In the genomic region with DNA sequence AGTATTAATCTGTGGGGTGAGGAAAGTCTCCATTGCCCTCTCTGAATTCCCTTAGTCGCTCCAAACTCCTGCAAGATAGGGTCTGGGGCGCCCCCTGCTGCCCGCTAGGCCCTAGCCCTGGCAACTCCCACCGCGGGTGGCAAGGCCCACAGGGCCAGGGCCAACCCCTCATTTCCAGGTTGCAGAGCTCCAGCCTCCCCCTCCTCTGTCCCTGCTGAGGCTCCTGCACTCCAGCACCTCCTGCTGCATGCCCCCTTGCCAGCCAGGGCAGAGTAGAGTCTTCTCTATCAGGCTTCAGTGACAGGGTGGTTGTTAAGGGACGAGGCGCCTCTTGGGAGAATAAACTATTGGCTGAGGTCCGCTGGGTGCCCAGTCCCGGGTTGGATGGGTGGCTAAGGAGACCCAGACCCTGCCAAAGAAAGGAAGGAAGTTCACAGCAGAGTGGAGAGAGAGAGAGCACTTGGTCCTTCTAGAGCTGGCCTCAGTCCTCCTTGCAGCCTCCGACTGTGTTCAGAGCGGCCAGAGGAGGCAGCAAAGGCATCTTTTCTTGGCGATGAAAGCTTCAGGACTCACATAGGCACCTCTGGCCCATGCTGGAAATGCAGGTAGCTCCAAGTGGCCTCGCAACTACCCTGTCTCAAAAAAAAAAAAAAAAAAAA, we compare ENCODE assay signal across 8 cellular contexts. TPM values are rescaled to one million over a fixed set of nuclear protein-coding genes. Genes with fewer than 3 reads are reported as not detected.
DNase-seq lines count a peak whose midpoint lies in the region; ATAC-seq and TF ChIP-seq lines count a peak whose summit lies in the region.

No MANE protein-coding gene starts in this region.

- no peak overlapping the region for H3K4me3 Mint-ChIP-seq in T-helper 2 cell treated with Interferon-gamma antibody and Interleukin-4, amounts not matched to agents 5 μg/mL and 100 μg/mL, for 36 hours

- in situ Hi-C loops in HAP-1 (cut with MboI; ENCODE audit: low sequenced_read_pairs), result loop anchor here (25.0 kb wide), 1 partner anchor 400 kb away; a partner anchor contains a TSS

- peaks cover 11% of the 10 kb centered on the region for H3K4me1 Mint-ChIP-seq in T-helper 2 cell treated with Interferon-gamma antibody and Interleukin-4, amounts not matched to agents 5 μg/mL and 100 μg/mL, for 36 hours (ENCODE audit: low read depth)

- TF ChIP-seq POLR2A in sigmoid colon (IDR thresholded peaks at IDR 0.05), result no peak

- H3K4me3 ChIP-seq in GM06990 (replicated peaks; ENCODE audit: low read depth, low read length) (no peak overlapping the region), HAP-1 (no peak overlapping the region), sigmoid colon (peak overlapping the region in 2 of 4 donors; percentile 9 to 19)

- H3K4me1 ChIP-seq in HAP-1 (no peaks in the 10 kb centered on the region), sigmoid colon (peaks cover 0 to 9% (median 8%) of the 10 kb centered on the region in 4 donors)

- H3K27ac Mint-ChIP-seq in T-helper 2 cell treated with Interferon-gamma antibody and Interleukin-4, amounts not matched to agents 5 μg/mL and 100 μg/mL, for 36 hours, result no peak overlapping the region

- no peaks in the 10 kb centered on the region for H3K9me3 ChIP-seq in HAP-1
- no peaks in the 10 kb centered on the region for H3K9me3 ChIP-seq in sigmoid colon

- H3K36me3 Mint-ChIP-seq in T-helper 2 cell treated with Interferon-gamma antibody and Interleukin-4, amounts not matched to agents 5 μg/mL and 100 μg/mL, for 36 hours (ENCODE audit: low read depth), result no peaks in the 10 kb centered on the region

- H3K27me3 ChIP-seq in GM06990 (replicated peaks; ENCODE audit: control insufficient read depth, insufficient read depth, low read length), result no peaks in the 10 kb centered on the region
- no peaks in the 10 kb centered on the region for H3K27me3 ChIP-seq in HAP-1 (ENCODE audit: low read depth)
- no peaks in the 10 kb centered on the region for H3K27me3 ChIP-seq in sigmoid colon

- DNase-seq in GM06990 (ENCODE audit: extremely low read depth, insufficient read length), result peak; percentile 68
- peak; percentile 78 to 93 for DNase-seq in HAP-1 (ENCODE audit: low spot score in 2 of 2)
- DNase-seq in NAMALWA (ENCODE audit: low spot score), result peak; percentile 91
- DNase-seq in T-helper 2 cell treated with Interferon-gamma antibody and Interleukin-4, amounts not matched to agents 5 μg/mL and 100 μg/mL, for 36 hours (ENCODE audit: low spot score), result peak; percentile 76
- peak in 49 of 58 donors; percentile 17 to 80 (median 48) for DNase-seq in anterior cingulate cortex (lab: John Stamatoyannopoulos, UW)
- peak in 41 of 51 donors; percentile 16 to 83 (median 57) for DNase-seq in hypothalamus (lab: John Stamatoyannopoulos, UW)
- DNase-seq in sigmoid colon, result peak; percentile 87

- H3K36me3 ChIP-seq in GM06990 (ENCODE audit: control insufficient read depth, insufficient read depth, low read length), result no peaks in the 10 kb centered on the region
- H3K36me3 ChIP-seq in HAP-1 (replicated peaks), result no peaks in the 10 kb centered on the region
- no peaks in the 10 kb centered on the region for H3K36me3 ChIP-seq in sigmoid colon

- WGBS in sigmoid colon, 2 donors, result 12 to 22% methylated on average over 13 of the region's 13 CpGs

- no peaks in the 10 kb centered on the region for H3K27me3 Mint-ChIP-seq in T-helper 2 cell treated with Interferon-gamma antibody and Interleukin-4, amounts not matched to agents 5 μg/mL and 100 μg/mL, for 36 hours (ENCODE audit: low read depth)

- peak overlapping the region in 2 of 4 donors; percentile 28 to 35 for H3K27ac ChIP-seq in sigmoid colon

- H3K9me3 Mint-ChIP-seq in T-helper 2 cell treated with Interferon-gamma antibody and Interleukin-4, amounts not matched to agents 5 μg/mL and 100 μg/mL, for 36 hours, result no peaks in the 10 kb centered on the region

- ATAC-seq in HG03565 (IDR thresholded peaks at IDR 0.05; ENCODE audit: unreplicated experiment), result no peak

- TF ChIP-seq EP300 in sigmoid colon (IDR thresholded peaks at IDR 0.05), result no peak

- intact Hi-C loops in sigmoid colon (cut with DNase I), result loop anchor here (1.0 to 2.0 kb wide), 2 partner anchors 284 to 410 kb away; a partner anchor contains a TSS

- TF ChIP-seq CTCF in GM06990 (IDR thresholded peaks at IDR 0.05; ENCODE audit: insufficient read depth, low read length, poor library complexity, severe bottlenecking), result peak; percentile 95
- peak; percentile 33 to 87 (median 70) for TF ChIP-seq CTCF in sigmoid colon (IDR thresholded peaks at IDR 0.05)

RNA-seq across cellular contexts. Expression of a gene that starts 45.6 kb away (rescaled TPM):
- total RNA-seq in sigmoid colon, result 10 to 100 TPM; 19.4 to 41.3 (median 36.3) TPM
- 10 to 100 TPM; 18.6 to 40.7 (median 32.8) TPM for polyA plus RNA-seq in sigmoid colon
